ENCODE assay signal across 8 cellular contexts in the genomic region with DNA sequence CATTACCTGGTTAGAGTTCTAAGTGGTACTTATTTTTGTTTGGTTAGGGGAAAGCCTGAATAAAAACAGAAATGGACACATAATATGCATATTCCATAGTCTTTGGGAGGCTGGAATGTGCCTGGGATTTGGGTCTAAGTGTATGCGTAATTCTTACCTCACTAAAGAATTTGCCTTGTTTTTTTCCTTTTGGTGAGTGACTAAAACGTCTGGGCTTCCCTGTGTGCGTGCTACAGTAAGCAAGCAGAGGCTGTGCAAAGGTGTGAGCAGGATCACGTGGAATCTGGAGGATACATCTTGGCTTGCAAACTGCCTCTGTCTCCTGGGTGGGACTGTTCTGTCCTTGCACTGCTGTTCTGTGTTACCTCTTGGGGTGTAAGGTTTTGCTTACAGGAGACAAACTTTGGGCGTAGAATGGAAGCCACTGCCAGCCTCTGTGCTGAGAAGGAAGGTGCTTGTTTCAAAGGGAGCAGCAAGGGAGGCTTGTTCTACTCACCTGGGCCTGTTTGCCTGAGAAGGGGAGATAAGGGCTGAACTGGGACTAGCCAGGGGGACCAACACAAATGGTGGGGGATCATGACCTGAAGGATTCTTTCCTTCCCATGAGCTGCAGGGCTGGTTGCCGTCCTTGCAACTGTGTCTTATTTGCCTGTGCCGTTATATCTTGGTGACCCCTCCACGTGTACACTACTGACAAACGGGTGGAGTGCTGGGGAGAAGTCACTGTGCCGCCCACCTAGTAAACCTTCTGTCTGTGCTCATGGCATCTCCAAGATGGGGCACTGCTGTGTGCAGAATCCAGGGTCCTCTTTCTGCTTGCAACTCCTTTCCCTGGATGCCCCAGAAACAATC. TPM values are rescaled to one million over a fixed set of nuclear protein-coding genes. Genes with fewer than 3 reads are reported as not detected.
DNase-seq lines count a peak whose midpoint lies in the region; ATAC-seq and TF ChIP-seq lines count a peak whose summit lies in the region.

No MANE protein-coding gene starts in this region.

- no peak for TF ChIP-seq CTCF in MM.1S (IDR thresholded peaks at IDR 0.05; ENCODE audit: low read length)

- intact Hi-C loops in cardiac septum (cut with DNase I): no loop called here
- intact Hi-C loops in sciatic nerve (cut with DNase I): no loop called here

- H2AFZ ChIP-seq in MM.1S (ENCODE audit: low read length): no peak overlapping the region

- peaks cover 51% of the 10 kb centered on the region for H3K4me1 ChIP-seq in MM.1S (ENCODE audit: low read length)

- no peaks in the 10 kb centered on the region for H3K27me3 ChIP-seq in MM.1S (replicated peaks; ENCODE audit: insufficient read depth, low read length)

- no peak for ATAC-seq in sciatic nerve
- ATAC-seq in HG03439 (IDR thresholded peaks at IDR 0.05; ENCODE audit: unreplicated experiment): no peak
- no peak for ATAC-seq in GM19328 (IDR thresholded peaks at IDR 0.05; ENCODE audit: unreplicated experiment)

- H3K9me3 ChIP-seq in MM.1S (replicated peaks; ENCODE audit: insufficient read depth, low read length): no peaks in the 10 kb centered on the region

- peak overlapping the region; percentile 99; the same call in 1 of the 2 replicates for H3K4me2 ChIP-seq in MM.1S (ENCODE audit: low read depth, low read length)

- no peaks in the 10 kb centered on the region for H3K9me2 ChIP-seq in MM.1S (replicated peaks; ENCODE audit: insufficient read depth, low read length)

- H3K36me3 ChIP-seq in MM.1S (replicated peaks; ENCODE audit: insufficient read depth, low read length): no peaks in the 10 kb centered on the region

- H3K27ac ChIP-seq in MM.1S (ENCODE audit: low read length): peak overlapping the region; percentile 100

- H4K20me1 ChIP-seq in MM.1S (ENCODE audit: insufficient read depth, low read length): peaks cover 24% of the 10 kb centered on the region

- H3K9ac ChIP-seq in MM.1S (ENCODE audit: low read length): peak overlapping the region; percentile 100

- H3F3A ChIP-seq in MM.1S (ENCODE audit: insufficient read depth, low read length): peaks cover 98% of the 10 kb centered on the region

- peaks cover 91% of the 10 kb centered on the region for H3K79me2 ChIP-seq in MM.1S (ENCODE audit: low read length)

- H3K4me3 ChIP-seq in MM.1S (ENCODE audit: low read length): peak overlapping the region; percentile 87; the same call in 1 of the 2 replicates

- DNase-seq in DMS 273 (lab: John Stamatoyannopoulos, UW; ENCODE audit: unreplicated experiment) (peak; percentile 84), MM.1S (peak; percentile 75), cardiac septum (ENCODE audit: low spot score) (peak; percentile 74), sciatic nerve (ENCODE audit: low spot score) (peak; percentile 65), GM19240 (ENCODE audit: insufficient read length, low spot score) (no peak)
- peak; percentile 37 for DNase-seq in activated naive CD4-positive, alpha-beta T cell treated with anti-CD3 and anti-CD28 coated beads, Interleukin-2, amount 50 U/mL, for 16 hours

RNA-seq across cellular contexts. Expression of a gene that starts 4.5 kb away (rescaled TPM):
- total RNA-seq in cardiac septum (668 TPM), sciatic nerve (1,255 TPM)

RNA-seq across cellular contexts. Expression of a gene that starts 40.6 kb away (rescaled TPM):
- total RNA-seq in cardiac septum (14.4 TPM), sciatic nerve (65.9 TPM)

RNA-seq across cellular contexts. Expression of a gene that starts 44.6 kb away (rescaled TPM):
- total RNA-seq in cardiac septum (10.5 TPM), sciatic nerve (12.0 TPM)
